10 cellular contexts compared by ENCODE assay signal in the genomic region with DNA sequence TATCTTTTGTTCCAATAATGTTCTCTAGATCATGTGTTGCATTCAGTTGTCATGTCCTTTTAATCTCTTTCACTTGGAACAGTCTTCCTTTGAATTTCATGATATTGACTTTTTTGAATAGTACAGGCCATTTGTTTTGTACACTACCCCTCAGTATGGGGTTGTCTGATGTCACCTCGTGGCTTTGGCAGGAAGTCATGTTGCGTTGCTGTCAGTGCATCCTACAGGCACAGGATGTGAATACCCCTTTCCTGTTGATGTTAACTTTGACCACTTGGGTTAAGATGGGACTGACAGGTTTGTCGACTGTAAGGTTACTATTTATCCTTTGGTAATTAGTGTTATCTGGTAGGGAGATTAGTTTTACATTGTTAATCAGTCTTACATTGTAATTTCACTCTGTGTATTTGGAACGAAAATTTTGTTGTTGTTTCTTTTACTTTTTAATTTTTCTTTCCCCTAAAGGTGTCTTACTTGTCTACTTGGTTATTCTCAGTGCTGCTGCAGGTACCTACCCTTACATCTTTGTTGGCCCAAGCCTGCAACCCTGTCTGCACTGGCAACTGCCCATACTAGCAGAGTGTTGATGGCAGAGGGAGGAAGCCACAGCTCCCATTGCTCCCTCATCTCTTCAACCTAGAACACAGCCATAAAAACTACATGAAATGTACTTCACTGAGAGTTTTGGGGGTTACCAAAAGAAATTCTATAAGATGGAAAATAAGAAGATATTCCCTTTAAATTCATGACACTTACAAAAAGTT. TPM values are rescaled to one million over a fixed set of nuclear protein-coding genes. Genes with fewer than 3 reads are reported as not detected.
DNase-seq lines count a peak whose midpoint lies in the region; ATAC-seq and TF ChIP-seq lines count a peak whose summit lies in the region.
"Had no signal": no experiment of that assay in that cellular context is flagged by ENCODE, and none has a peak within 500 bp of the region (broad histone marks: within the 10 kb centered on the region; RNA-seq: fewer than 3 reads in every experiment).

No MANE protein-coding gene starts in this region.

- no peak for TF ChIP-seq POLR2A in gastroesophageal sphincter (IDR thresholded peaks at IDR 0.05)

- H3K27ac ChIP-seq in gastroesophageal sphincter (no peak overlapping the region), A673 (ENCODE audit: low read depth, low read length, poor library complexity, severe bottlenecking) (no peak overlapping the region)

- no peaks in the 10 kb centered on the region for H3K9me3 ChIP-seq in gastroesophageal sphincter
- H3K9me3 ChIP-seq in A673 (ENCODE audit: low read depth, low read length, poor library complexity, severe bottlenecking), result no peaks in the 10 kb centered on the region
- H3K9me3 ChIP-seq: thoracic aorta had no signal

- H3K4me3 Mint-ChIP-seq in activated CD4-positive, alpha-beta T cell treated with anti-CD3 and anti-CD28 coated beads, Interleukin-2, amount 10 ng/mL, durations not matched to agents 7 days and 5 days, result peak overlapping the region; percentile 18

- peak overlapping the region; percentile 88 for H3K27ac Mint-ChIP-seq in activated CD4-positive, alpha-beta T cell treated with anti-CD3 and anti-CD28 coated beads, Interleukin-2, amount 10 ng/mL, durations not matched to agents 7 days and 5 days

- WGBS in gastroesophageal sphincter (ENCODE audit: low coverage in 1 of 2), 2 donors, result 34 to 46% methylated on average over 2 to 4 of the region's 4 CpGs

- H3K36me3 ChIP-seq in gastroesophageal sphincter (no peaks in the 10 kb centered on the region), A673 (ENCODE audit: insufficient read depth, low read length, poor library complexity, severe bottlenecking) (no peaks in the 10 kb centered on the region)
- H3K36me3 ChIP-seq: thoracic aorta had no signal

- no TSS peak for BruUV-seq in A673 (replicated peaks; lab: Mats Ljungman, UMichigan)

- CTCF ChIA-PET in activated CD4-positive, alpha-beta T cell treated with anti-CD3 and anti-CD28 coated beads, Interleukin-2, amount 10 ng/mL, durations not matched to agents 7 days and 5 days (lab: Charles Lee), result interaction anchor here (0.8 to 4.7 kb wide), 3 partner anchors 14 to 20 kb away, joined by 3 to 26 read pairs (median 17); a partner anchor contains a TSS
- CTCF ChIA-PET in A673 (lab: Charles Lee), result no interaction called here

- peaks cover 37% of the 10 kb centered on the region for H3K4me1 Mint-ChIP-seq in activated CD4-positive, alpha-beta T cell treated with anti-CD3 and anti-CD28 coated beads, Interleukin-2, amount 10 ng/mL, durations not matched to agents 7 days and 5 days

- peaks cover 3% of the 10 kb centered on the region for H3K27me3 Mint-ChIP-seq in activated CD4-positive, alpha-beta T cell treated with anti-CD3 and anti-CD28 coated beads, Interleukin-2, amount 10 ng/mL, durations not matched to agents 7 days and 5 days

- H3K4me3 ChIP-seq in gastroesophageal sphincter (no peak overlapping the region), A673 (ENCODE audit: low read depth, low read length, poor library complexity, severe bottlenecking) (no peak overlapping the region)

- peak; percentile 76 for ATAC-seq in GM18870 (IDR thresholded peaks at IDR 0.05; ENCODE audit: unreplicated experiment)
- peak; percentile 92 for ATAC-seq in HG02642 (IDR thresholded peaks at IDR 0.05; ENCODE audit: poor library complexity, unreplicated experiment)
- no peak for ATAC-seq in HG03045 (IDR thresholded peaks at IDR 0.05; ENCODE audit: unreplicated experiment)
- no peak for ATAC-seq in gastroesophageal sphincter

- POLR2A ChIA-PET in activated CD4-positive, alpha-beta T cell treated with anti-CD3 and anti-CD28 coated beads, Interleukin-2, amount 10 ng/mL, durations not matched to agents 7 days and 5 days (lab: Charles Lee), result interaction anchor here (0.7 kb wide), 1 partner anchor 28 kb away, joined by 3 read pairs; no protein-coding TSS in a partner anchor
- POLR2A ChIA-PET in A673 (lab: Charles Lee; ENCODE audit: low non-redundant PET), result no interaction called here

- TF ChIP-seq CTCF in gastroesophageal sphincter (IDR thresholded peaks at IDR 0.05) (no peak), A673 (conservative IDR thresholded peaks at IDR 0.05; ENCODE audit: low read depth, low read length) (no peak)

- intact Hi-C loops in A673 (cut with micrococcal nuclease; ENCODE audit: unreplicated experiment), result no loop called here

- H3K27me3 ChIP-seq in gastroesophageal sphincter (peaks cover 18% of the 10 kb centered on the region), A673 (replicated peaks; ENCODE audit: insufficient read depth, low read depth, low read length, poor library complexity) (no peaks in the 10 kb centered on the region)

- peaks cover 0 to 7% (median 0%) of the 10 kb centered on the region in 3 donors for H3K4me1 ChIP-seq in gastroesophageal sphincter
- H3K4me1 ChIP-seq in A673 (ENCODE audit: insufficient read depth, low read length, poor library complexity, severe bottlenecking), result no peaks in the 10 kb centered on the region

- no peak for TF ChIP-seq EP300 in gastroesophageal sphincter (IDR thresholded peaks at IDR 0.05)

- peaks cover 12% of the 10 kb centered on the region for H3K9me3 Mint-ChIP-seq in activated CD4-positive, alpha-beta T cell treated with anti-CD3 and anti-CD28 coated beads, Interleukin-2, amount 10 ng/mL, durations not matched to agents 7 days and 5 days

- H3K36me3 Mint-ChIP-seq in activated CD4-positive, alpha-beta T cell treated with anti-CD3 and anti-CD28 coated beads, Interleukin-2, amount 10 ng/mL, durations not matched to agents 7 days and 5 days (ENCODE audit: low read depth), result peaks cover 10% of the 10 kb centered on the region

- peak; percentile 58 for DNase-seq in activated CD4-positive, alpha-beta T cell treated with anti-CD3 and anti-CD28 coated beads, Interleukin-2, amount 10 ng/mL, durations not matched to agents 7 days and 5 days
- DNase-seq in stimulated activated CD4-positive, alpha-beta T cell treated with anti-CD3 and anti-CD28 coated beads, Interleukin-1b, Interleukin-23, amount 100 ng/mL, for 48 hours, result peak; percentile 52
- DNase-seq in NCI-H1417 treated with DMSO at 0.1 percent for 48 hours (lab: John Stamatoyannopoulos, UW), result no peak
- no peak for DNase-seq in A673 (ENCODE audit: low spot score)
- DNase-seq: NCI-H1092 treated with DMSO at 0.1 percent for 48 hours had no signal

RNA-seq across cellular contexts. Expression of a gene that starts 14.7 kb away (rescaled TPM):
- 10 to 100 TPM; 20.9 to 21.1 TPM for total RNA-seq in activated CD4-positive, alpha-beta T cell treated with anti-CD3 and anti-CD28 coated beads, Interleukin-2, amount 10 ng/mL, durations not matched to agents 7 days and 5 days
- 10 to 100 TPM in 2 of 4 donors, 1 to 10 TPM in 2; 5.6 to 21.9 (median 8.9) TPM for total RNA-seq in gastroesophageal sphincter
- total RNA-seq in A673 (2021), result 0.28 and 0.90 TPM in 2 replicates

Comparison
In these comparisons a context has a peak if more than half of its experiments do, and no peak if none do; other contexts are left out.
1. ATAC-seq: peak in GM18870 (single experiment) and HG02642 (single experiment); none in HG03045 (single experiment) and gastroesophageal sphincter (single experiment).
2. DNase-seq: peak in activated CD4-positive, alpha-beta T cell treated with anti-CD3 and anti-CD28 coated beads, Interleukin-2, amount 10 ng/mL, durations not matched to agents 7 days and 5 days (single experiment) and stimulated activated CD4-positive, alpha-beta T cell treated with anti-CD3 and anti-CD28 coated beads, Interleukin-1b, Interleukin-23, amount 100 ng/mL, for 48 hours (single experiment); none in NCI-H1417 treated with DMSO at 0.1 percent for 48 hours (single experiment) and A673 (single experiment).